1 cellular context compared by ENCODE assay signal in genomic region chr19:21482863-21483276, GRCh38.
TF ChIP-seq lines count a peak whose summit lies in the region.

No MANE protein-coding gene starts in this region.

TF ChIP-seq in GM12878, 131 proteins besides CTCF, POLR2A, EP300 and RAD21 (continued from another document):
- TF ChIP-seq PAX8 (IDR thresholded peaks at IDR 0.05) (no peak), NFIC (IDR thresholded peaks at IDR 0.05; ENCODE audit: low read depth, low read length) (no peak), ELK1 (IDR thresholded peaks at IDR 0.05; ENCODE audit: low read depth, low read length) (no peak), MTA3 (IDR thresholded peaks at IDR 0.05; ENCODE audit: borderline replicate concordance, low read length) (no peak)
